In the genomic region with DNA sequence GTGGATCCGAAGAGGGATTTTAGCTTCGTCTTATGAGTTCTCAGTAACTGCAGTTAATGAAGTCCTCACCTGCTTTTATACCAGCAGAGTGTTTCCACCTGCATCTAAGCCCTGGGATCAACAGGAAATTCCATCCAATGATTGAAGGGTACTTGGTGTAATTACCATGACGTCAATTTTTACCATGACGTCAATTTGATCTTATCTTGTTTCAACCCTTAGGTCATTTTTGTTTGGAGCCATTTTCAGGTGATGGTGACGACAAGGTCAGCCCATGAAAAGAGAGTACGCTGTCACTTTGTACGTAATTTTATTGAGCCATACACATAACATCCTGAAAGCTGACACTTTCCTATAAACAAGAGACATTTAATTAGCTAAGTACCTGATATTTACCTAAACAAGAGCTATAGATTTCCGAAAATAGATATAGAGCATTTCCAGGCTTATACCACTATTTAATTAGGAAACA, we compare ENCODE assay signal across 21 cellular contexts. TPM values are rescaled to one million over a fixed set of nuclear protein-coding genes. Genes with fewer than 3 reads are reported as not detected.
"Had no signal": no experiment of that assay in that cellular context is flagged by ENCODE, and none has a peak within 500 bp of the region (broad histone marks: within the 10 kb centered on the region; RNA-seq: fewer than 3 reads in every experiment).

A gene (minus strand): TSS at position 51 of the 472 bp plus-strand sequence. CDS start 6,906 bp downstream, outside the sequence.

- H3K36me3 ChIP-seq: adrenal gland, colonic mucosa, esophagus squamous epithelium, left lung, pancreas had no signal

- H3K9me3 ChIP-seq: adrenal gland, colonic mucosa, esophagus squamous epithelium, left lung, mucosa of descending colon, pancreas had no signal

- DNase-seq: activated B cell treated with CpG ODN at 0.5 μM for 24 hours; activated CD4-positive, alpha-beta T cell treated with anti-CD3 and anti-CD28 coated beads for 48 hours; activated CD8-positive, alpha-beta T cell treated with anti-CD3 and anti-CD28 coated beads for 36 hours; activated effector memory CD4-positive, alpha-beta T cell treated with Interleukin-2 at 50 U/mL for 16 hours; activated T-cell treated with anti-CD3 and anti-CD28 coated beads, Interleukin-2, amount 50 U/mL, for 4 hours; adrenal gland; caudate nucleus; colonic mucosa; esophagus squamous epithelium; foreskin keratinocyte; glutamatergic neuron; hypothalamus; kidney; left lung; mucosa of descending colon; naive thymus-derived CD4-positive, alpha-beta T cell; pancreas; stimulated activated CD4-positive, alpha-beta T cell treated with anti-CD3 and anti-CD28 coated beads, Interleukin-12 subunit alpha, Interleukin-12 subunit beta, amount 100 ng/mL, for 4 hours; stimulated activated CD4-positive, alpha-beta T cell treated with anti-CD3 and anti-CD28 coated beads, Interleukin-2, amount 100 ng/mL, for 48 hours had no signal

- H3K4me1 ChIP-seq: adrenal gland, colonic mucosa, esophagus squamous epithelium, foreskin keratinocyte, left lung had no signal

- H3K27me3 ChIP-seq: adrenal gland, colonic mucosa had no signal

- H3K4me3 ChIP-seq: adrenal gland, colonic mucosa, esophagus squamous epithelium, left lung, mucosa of descending colon, pancreas had no signal

- FAIRE-seq: kidney, pancreas, urothelium cell line had no signal

- H3K27ac ChIP-seq: adrenal gland, colonic mucosa, esophagus squamous epithelium, foreskin keratinocyte, left lung, pancreas had no signal

- ATAC-seq: activated CD8-positive, alpha-beta T cell treated with anti-CD3 and anti-CD28 coated beads for 36 hours; activated T-cell treated with anti-CD3 and anti-CD28 coated beads, Interleukin-2, amount 50 U/mL, for 4 hours; foreskin keratinocyte; left lung; mucosa of descending colon; naive thymus-derived CD4-positive, alpha-beta T cell; pancreas; stimulated activated memory B cell treated with anti-CD40 and anti-IgM and Interleukin-4, amounts not matched to agents 10 μg/mL and 1 μg/mL and 100 μg/mL, for 72 hours had no signal

RNA-seq across cellular contexts. Expression of the gene that starts here (rescaled TPM):
- total RNA-seq: activated B cell treated with CpG ODN at 0.5 μM for 24 hours; activated CD8-positive, alpha-beta T cell treated with anti-CD3 and anti-CD28 coated beads for 36 hours; activated T-cell treated with anti-CD3 and anti-CD28 coated beads, Interleukin-2, amount 50 U/mL, for 4 hours; colonic mucosa; esophagus squamous epithelium; foreskin keratinocyte; kidney; left lung; mucosa of descending colon; naive thymus-derived CD4-positive, alpha-beta T cell had no signal
- polyA plus RNA-seq: foreskin keratinocyte; naive thymus-derived CD4-positive, alpha-beta T cell; pancreas had no signal
